8 cellular contexts compared by ENCODE assay signal in the genomic region with DNA sequence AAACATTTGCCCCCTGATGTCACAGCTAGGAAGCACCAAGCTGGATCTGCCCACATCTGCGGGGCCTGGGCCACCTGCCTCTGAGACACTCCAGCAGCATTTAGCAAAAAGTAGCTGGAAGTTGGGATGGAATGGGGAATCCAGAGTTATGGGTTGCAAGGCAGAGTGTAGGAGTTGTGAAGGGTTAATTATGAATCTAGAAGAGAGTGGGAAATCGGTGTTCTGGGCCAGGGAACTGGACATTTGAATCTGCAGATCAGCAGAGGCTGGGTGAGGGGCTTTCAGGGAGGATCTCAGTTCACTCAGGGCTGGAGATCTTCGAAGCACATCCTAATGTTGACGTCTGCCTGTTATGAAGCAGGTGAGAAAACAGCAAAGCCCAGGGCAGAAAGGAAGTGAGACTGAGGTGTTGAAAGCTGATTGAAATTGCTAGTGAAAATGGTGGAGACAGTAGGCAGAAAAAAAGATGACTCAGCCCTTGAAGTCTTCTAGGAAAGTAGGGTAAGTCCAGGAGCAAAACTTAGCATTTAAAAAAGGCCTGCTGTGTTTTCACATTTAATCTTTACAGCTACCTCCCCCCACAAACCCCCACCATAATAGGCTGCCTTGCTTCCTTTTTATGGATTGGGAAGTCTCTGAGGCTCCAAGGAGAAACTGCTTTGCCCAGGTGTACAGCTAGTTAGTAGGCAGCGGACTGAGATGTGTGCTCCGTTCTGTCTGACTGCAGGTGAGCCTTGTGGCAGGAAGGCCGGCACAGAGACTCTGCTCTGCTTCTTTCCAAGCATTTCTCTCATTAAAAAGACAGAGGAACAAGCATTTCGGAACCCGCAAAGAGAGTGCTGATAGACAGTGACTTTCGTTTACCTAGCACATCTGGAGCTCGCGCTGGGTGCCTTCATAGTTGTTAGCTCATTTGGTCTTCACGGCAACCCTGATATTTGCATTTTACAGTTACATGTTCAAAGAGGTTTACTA. TPM values are rescaled to one million over a fixed set of nuclear protein-coding genes. Genes with fewer than 3 reads are reported as not detected.
DNase-seq lines count a peak whose midpoint lies in the region; ATAC-seq and TF ChIP-seq lines count a peak whose summit lies in the region.

No MANE protein-coding gene starts in this region.

- intact Hi-C loops in spleen (cut with DNase I; ENCODE audit: low total_unique reads) = no loop called here

- no peaks in the 10 kb centered on the region for H3K27me3 ChIP-seq in trophoblast cell (ENCODE audit: insufficient read depth, low read length)
- H3K27me3 ChIP-seq in H7 (ENCODE audit: control insufficient read depth, insufficient read depth, low read length) = no peaks in the 10 kb centered on the region
- H3K27me3 ChIP-seq in spleen (replicated peaks in 1 of 7) = no peaks in the 10 kb centered on the region

- H3K9me3 Mint-ChIP-seq in activated naive CD4-positive, alpha-beta T cell treated with anti-CD3 and anti-CD28 coated beads, Interleukin-2, amount 50 U/mL, for 72 hours = no peaks in the 10 kb centered on the region

- H3K23ac ChIP-seq in trophoblast cell (ENCODE audit: low read length) = no peak overlapping the region

- TF ChIP-seq CTCF in spleen (IDR thresholded peaks at IDR 0.05 in 8 of 11, conservative IDR thresholded peaks at IDR 0.05 in 3 of 11) = no peak

- no peak overlapping the region for H3K27ac Mint-ChIP-seq in activated naive CD4-positive, alpha-beta T cell treated with anti-CD3 and anti-CD28 coated beads, Interleukin-2, amount 50 U/mL, for 72 hours

- no peak overlapping the region for H2AFZ ChIP-seq in trophoblast cell (ENCODE audit: insufficient read depth, low read length, poor library complexity)

- H2AK5ac ChIP-seq in trophoblast cell (ENCODE audit: low read length) = no peak overlapping the region

- WGBS in trophoblast cell (ENCODE audit: extremely low coverage, insufficient coverage, insufficient read length) = no CpG with 5 or more reads among the region's 13 CpGs
- 73 to 77% (median 76%) methylated on average over 13 of the region's 13 CpGs for WGBS in spleen, 5 donors

- TF ChIP-seq POLR2A in spleen (IDR thresholded peaks at IDR 0.05) = no peak

- H3K18ac ChIP-seq in trophoblast cell (ENCODE audit: low read length) = no peak overlapping the region

- peaks cover 15 to 31% of the 10 kb centered on the region in 2 experiments for H3K4me1 ChIP-seq in trophoblast cell (ENCODE audit: control insufficient read depth in 1 of 2, insufficient read depth in 2 of 2, low read length in 2 of 2)
- peaks cover 0 to 23% (median under 1%) of the 10 kb centered on the region in 6 donors for H3K4me1 ChIP-seq in spleen

- H3K4me3 ChIP-seq in trophoblast cell (ENCODE audit: low read depth, low read length) (no peak overlapping the region), H7 (ENCODE audit: insufficient read depth, low read depth, low read length) (no peak overlapping the region; the same call in 1 of the 2 replicates), spleen (no peak overlapping the region)

- H4K12ac ChIP-seq in trophoblast cell (ENCODE audit: low read depth, low read length) = no peak overlapping the region

- no peak overlapping the region for H3K4ac ChIP-seq in trophoblast cell (ENCODE audit: low read depth, low read length)

- ATAC-seq in activated naive CD4-positive, alpha-beta T cell treated with anti-CD3 and anti-CD28 coated beads, Interleukin-2, amount 50 U/mL, for 72 hours = peak; percentile 85 to 91
- ATAC-seq in HG02884 (IDR thresholded peaks at IDR 0.05; ENCODE audit: unreplicated experiment) = peak; percentile 83

- no peak overlapping the region for H3K4me2 ChIP-seq in trophoblast cell (ENCODE audit: low read length)

- H3K9me3 ChIP-seq in trophoblast cell (ENCODE audit: insufficient read depth, low read depth, low read length) (no peaks in the 10 kb centered on the region), spleen (no peaks in the 10 kb centered on the region)

- H4K91ac ChIP-seq in trophoblast cell (ENCODE audit: low read depth, low read length) = no peak overlapping the region

- H3K9ac ChIP-seq in trophoblast cell (ENCODE audit: low read length) = no peak overlapping the region

- peaks cover 0 to 8% of the 10 kb centered on the region in 2 experiments for H3K36me3 ChIP-seq in trophoblast cell (ENCODE audit: control insufficient read depth in 1 of 2, insufficient read depth in 2 of 2, low read length in 2 of 2)
- peaks cover 1% of the 10 kb centered on the region for H3K36me3 ChIP-seq in H7 (replicated peaks; ENCODE audit: control insufficient read depth, insufficient read depth, low read length)
- H3K36me3 ChIP-seq in spleen = peaks cover 0 to 13% (median 0%) of the 10 kb centered on the region in 6 donors

- peaks cover 3% of the 10 kb centered on the region for H3K79me1 ChIP-seq in trophoblast cell (ENCODE audit: low read length)

- H3K14ac ChIP-seq in trophoblast cell (ENCODE audit: low read length) = no peak overlapping the region

- peak overlapping the region; percentile 12 for H2BK5ac ChIP-seq in trophoblast cell (ENCODE audit: low read depth, low read length, poor library complexity)

- peaks cover 2% of the 10 kb centered on the region for H3K79me2 ChIP-seq in trophoblast cell (ENCODE audit: control insufficient read depth, insufficient read depth, low read length, poor library complexity)

- H2BK12ac ChIP-seq in trophoblast cell (ENCODE audit: low read length) = peak overlapping the region; percentile 33

- H3K27ac ChIP-seq in trophoblast cell (ENCODE audit: low read depth, low read length) (peak overlapping the region; percentile 9), spleen (no peak overlapping the region)

- no peaks in the 10 kb centered on the region for H3K36me3 Mint-ChIP-seq in activated naive CD4-positive, alpha-beta T cell treated with anti-CD3 and anti-CD28 coated beads, Interleukin-2, amount 50 U/mL, for 72 hours

- peak in 1 of 2 donors; percentile 27 for DNase-seq in activated naive CD4-positive, alpha-beta T cell treated with anti-CD3 and anti-CD28 coated beads, Interleukin-2, amount 50 U/mL, for 72 hours (ENCODE audit: low spot score in 2 of 2)
- DNase-seq in activated naive CD4-positive, alpha-beta T cell treated with anti-CD3 and anti-CD28 coated beads, Interleukin-2, amount 50 U/mL, for 16 hours = no peak
- DNase-seq in SHP77 treated with DMSO at 0.1 percent for 48 hours (lab: John Stamatoyannopoulos, UW) (peak; percentile 46), trophoblast cell (no peak), NCI-H446 (lab: John Stamatoyannopoulos, UW) (no peak), H7 (no peak), spleen (no peak)

- no peak overlapping the region for H2BK120ac ChIP-seq in trophoblast cell (ENCODE audit: insufficient read depth, low read length, poor library complexity)

- no peak overlapping the region for H4K8ac ChIP-seq in trophoblast cell (ENCODE audit: low read depth, low read length)

RNA-seq across cellular contexts. Expression of a gene that starts 7.2 kb away (rescaled TPM):
- total RNA-seq in activated naive CD4-positive, alpha-beta T cell treated with anti-CD3 and anti-CD28 coated beads, Interleukin-2, amount 50 U/mL, for 72 hours = 1 to 10 TPM in 1 of 2 donors, under 1 TPM in 1; 0.48 to 1.4 TPM
- 14.8 and 15.3 TPM in 2 replicates for polyA plus RNA-seq in trophoblast cell (2013)
- 26.8 and 37.1 TPM in 2 replicates for total RNA-seq in H7 (2014; rRNA removed; shearing (Covaris generic))
- total RNA-seq in spleen = 1 to 10 TPM; 2.9 to 7.0 (median 4.5) TPM
- polyA plus RNA-seq in spleen = under 1 TPM; 0.24 to 0.64 (median 0.61) TPM
